9 cellular contexts compared by ENCODE assay signal in the genomic region with DNA sequence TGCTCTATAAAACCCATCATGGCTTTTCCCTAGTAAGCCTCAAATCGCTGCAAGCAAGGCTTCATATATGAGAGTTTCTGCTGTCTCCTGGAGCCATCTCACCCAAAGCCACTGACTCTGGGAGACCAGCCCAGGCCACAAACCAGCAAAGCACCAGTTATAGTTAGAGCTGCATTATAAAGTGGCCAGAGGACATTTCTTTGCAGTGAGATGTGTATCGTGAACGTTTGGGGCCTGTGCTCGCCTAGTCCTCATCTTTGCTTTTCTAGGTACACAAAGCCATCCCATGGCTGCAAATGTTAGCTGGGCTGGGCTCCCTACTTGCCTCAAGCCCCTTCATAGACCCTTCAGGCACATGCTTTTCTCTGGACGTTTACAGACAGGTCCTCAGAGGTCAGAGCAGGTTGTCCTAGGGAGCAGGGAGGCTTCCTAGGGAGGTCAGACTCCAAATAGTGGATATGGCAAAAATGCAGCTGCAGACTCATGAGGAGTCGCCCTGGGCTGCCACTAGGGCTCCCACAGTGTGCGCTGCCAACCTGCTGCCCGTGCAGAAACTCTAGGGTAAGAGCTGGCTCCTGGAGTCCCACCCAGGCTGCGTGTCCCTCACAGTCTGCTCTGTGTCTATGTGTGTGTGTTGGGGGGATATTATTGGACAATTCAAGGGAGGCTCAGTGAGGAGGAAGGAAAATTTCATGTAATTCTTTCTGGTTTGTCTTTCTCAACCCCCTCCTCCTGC.
DNase-seq lines count a peak whose midpoint lies in the region; ATAC-seq and TF ChIP-seq lines count a peak whose summit lies in the region.
"Had no signal": no experiment of that assay in that cellular context is flagged by ENCODE, and none has a peak within 500 bp of the region (broad histone marks: within the 10 kb centered on the region; RNA-seq: fewer than 3 reads in every experiment).

No MANE protein-coding gene starts in this region.

- H4K91ac ChIP-seq in trophoblast cell (ENCODE audit: low read depth, low read length): no peak overlapping the region

- H3K4me2 ChIP-seq in trophoblast cell (ENCODE audit: low read length): no peak overlapping the region

- TF ChIP-seq CTCF in nephron progenitor cell (IDR thresholded peaks at IDR 0.05): no peak

- H4K8ac ChIP-seq in trophoblast cell (ENCODE audit: low read depth, low read length): no peak overlapping the region

- H3K9me3 Mint-ChIP-seq in nephron progenitor cell: peaks cover 58% of the 10 kb centered on the region

- H3K27ac Mint-ChIP-seq in T-helper 17 cell (no peak overlapping the region), nephron progenitor cell (no peak overlapping the region)

- no peak overlapping the region for H2BK12ac ChIP-seq in trophoblast cell (ENCODE audit: low read length)

- H3K4me3 ChIP-seq in trophoblast cell (ENCODE audit: low read depth, low read length): no peak overlapping the region
- H3K4me3 ChIP-seq: SK-N-MC had no signal

- DNase-seq in T-helper 17 cell (no peak), nephron progenitor cell (no peak), C1 segment of cervical spinal cord (lab: John Stamatoyannopoulos, UW) (no peak), trophoblast cell (no peak)
- no peak for DNase-seq in stimulated activated naive CD4-positive, alpha-beta T cell (lab: John Stamatoyannopoulos, UW)

- no peaks in the 10 kb centered on the region for H3K4me1 ChIP-seq in trophoblast cell (ENCODE audit: control insufficient read depth in 1 of 2, insufficient read depth in 2 of 2, low read length in 2 of 2)

- H3K4me1 Mint-ChIP-seq in T-helper 17 cell (peaks cover 2% of the 10 kb centered on the region), nephron progenitor cell (no peaks in the 10 kb centered on the region)

- H3K36me3 Mint-ChIP-seq in T-helper 17 cell (ENCODE audit: low read depth) (no peaks in the 10 kb centered on the region), nephron progenitor cell (ENCODE audit: low read depth) (no peaks in the 10 kb centered on the region)

- H2AK5ac ChIP-seq in trophoblast cell (ENCODE audit: low read length): no peak overlapping the region

- H3K4me3 Mint-ChIP-seq in T-helper 17 cell (peak overlapping the region; percentile 9), nephron progenitor cell (no peak overlapping the region)

- H2BK120ac ChIP-seq in trophoblast cell (ENCODE audit: insufficient read depth, low read length, poor library complexity): no peak overlapping the region

- no peak overlapping the region for H3K27ac ChIP-seq in trophoblast cell (ENCODE audit: low read depth, low read length)
- H3K27ac ChIP-seq: SK-N-MC had no signal

- H3K9ac ChIP-seq in trophoblast cell (ENCODE audit: low read length): no peak overlapping the region

- H4K12ac ChIP-seq in trophoblast cell (ENCODE audit: low read depth, low read length): no peak overlapping the region

- no peak overlapping the region for H2AFZ ChIP-seq in trophoblast cell (ENCODE audit: insufficient read depth, low read length, poor library complexity)

- peaks cover 39% of the 10 kb centered on the region for H3K27me3 Mint-ChIP-seq in T-helper 17 cell
- H3K27me3 Mint-ChIP-seq in nephron progenitor cell (ENCODE audit: low read depth, poor library complexity): peaks cover 6% of the 10 kb centered on the region

- no peak overlapping the region for H3K23ac ChIP-seq in trophoblast cell (ENCODE audit: low read length)

- H3K79me2 ChIP-seq in trophoblast cell (ENCODE audit: control insufficient read depth, insufficient read depth, low read length, poor library complexity): no peaks in the 10 kb centered on the region

- no CpG with 5 or more reads among the region's 9 CpGs for whole genome bisulfite sequencing in trophoblast cell (ENCODE audit: extremely low coverage, insufficient coverage, insufficient read length)

- no peaks in the 10 kb centered on the region for H3K79me1 ChIP-seq in trophoblast cell (ENCODE audit: low read length)

- no peaks in the 10 kb centered on the region for H3K27me3 ChIP-seq in trophoblast cell (ENCODE audit: insufficient read depth, low read length)

- no peak overlapping the region for H2BK5ac ChIP-seq in trophoblast cell (ENCODE audit: low read depth, low read length, poor library complexity)

- no peak overlapping the region for H3K4ac ChIP-seq in trophoblast cell (ENCODE audit: low read depth, low read length)

- H3K14ac ChIP-seq in trophoblast cell (ENCODE audit: low read length): no peak overlapping the region

- H3K9me3 ChIP-seq in T-helper 17 cell (ENCODE audit: control insufficient read depth, low read length, poor library complexity, severe bottlenecking): no peaks in the 10 kb centered on the region
- peaks cover 1% of the 10 kb centered on the region for H3K9me3 ChIP-seq in trophoblast cell (ENCODE audit: insufficient read depth, low read depth, low read length)

- TF ChIP-seq POLR2A in GM10847 (IDR thresholded peaks at IDR 0.05; ENCODE audit: extremely low read depth, insufficient read length): peak; percentile 46

- H3K18ac ChIP-seq in trophoblast cell (ENCODE audit: low read length): no peak overlapping the region

- peak; percentile 58 for ATAC-seq in GM19463 (IDR thresholded peaks at IDR 0.05; ENCODE audit: unreplicated experiment)
- peak; percentile 9 for ATAC-seq in HG03095 (IDR thresholded peaks at IDR 0.05; ENCODE audit: unreplicated experiment)
- ATAC-seq in T-helper 17 cell: peak; percentile 33

- H3K36me3 ChIP-seq in trophoblast cell (ENCODE audit: control insufficient read depth in 1 of 2, insufficient read depth in 2 of 2, low read length in 2 of 2): no peaks in the 10 kb centered on the region
